22 cellular contexts compared by ENCODE assay signal in genomic region chr7:83359108-83359507, GRCh38.
"Had no signal": no experiment of that assay in that cellular context is flagged by ENCODE, and none has a peak within 500 bp of the region (broad histone marks: within the 10 kb centered on the region; RNA-seq: fewer than 3 reads in every experiment).

No MANE protein-coding gene starts in this region.

- H3K4me1 Mint-ChIP-seq: activated naive CD8-positive, alpha-beta T cell treated with anti-CD3 and anti-CD28 coated beads for 36 hours; activated T-helper 17 cell treated with anti-CD3 and anti-CD28 coated beads, Interleukin-2, amount 50 U/mL, for 72 hours; memory B cell; nephron progenitor cell; stimulated activated effector memory CD8-positive, alpha-beta T cell treated with anti-CD3 and anti-CD28 coated beads, Interleukin-12 subunit alpha, Interleukin-12 subunit beta, amount 100 ng/mL, for 72 hours; stimulated activated naive CD8-positive, alpha-beta T cell treated with anti-CD3 and anti-CD28 coated beads, Interleukin-15, amount 100 ng/mL, for 72 hours; WTC11 had no signal

- H3K27me3 ChIP-seq: esophagus squamous epithelium, heart left ventricle, pancreas, suprapubic skin, tibial nerve had no signal

- H3K4me3 Mint-ChIP-seq: activated naive CD8-positive, alpha-beta T cell treated with anti-CD3 and anti-CD28 coated beads for 36 hours; activated T-cell treated with anti-CD3 and anti-CD28 coated beads, Interleukin-2, amount 50 U/mL, for 24 hours; activated T-helper 17 cell treated with anti-CD3 and anti-CD28 coated beads, Interleukin-2, amount 50 U/mL, for 72 hours; memory B cell; nephron progenitor cell; stimulated activated effector memory CD8-positive, alpha-beta T cell treated with anti-CD3 and anti-CD28 coated beads, Interleukin-12 subunit alpha, Interleukin-12 subunit beta, amount 100 ng/mL, for 72 hours; stimulated activated naive CD8-positive, alpha-beta T cell treated with anti-CD3 and anti-CD28 coated beads, Interleukin-15, amount 100 ng/mL, for 72 hours; WTC11 had no signal

- ATAC-seq: activated T-helper 17 cell treated with anti-CD3 and anti-CD28 coated beads, Interleukin-2, amount 50 U/mL, for 72 hours; heart left ventricle; left colon; pancreas; right cardiac atrium; stimulated activated effector memory CD8-positive, alpha-beta T cell treated with anti-CD3 and anti-CD28 coated beads, Interleukin-12 subunit alpha, Interleukin-12 subunit beta, amount 100 ng/mL, for 72 hours; stimulated activated naive CD8-positive, alpha-beta T cell treated with anti-CD3 and anti-CD28 coated beads, Interleukin-15, amount 100 ng/mL, for 72 hours; WTC11 had no signal

- H3K27ac Mint-ChIP-seq: activated naive CD8-positive, alpha-beta T cell treated with anti-CD3 and anti-CD28 coated beads for 36 hours; activated T-cell treated with anti-CD3 and anti-CD28 coated beads, Interleukin-2, amount 50 U/mL, for 24 hours; activated T-helper 17 cell treated with anti-CD3 and anti-CD28 coated beads, Interleukin-2, amount 50 U/mL, for 72 hours; memory B cell; stimulated activated effector memory CD8-positive, alpha-beta T cell treated with anti-CD3 and anti-CD28 coated beads, Interleukin-12 subunit alpha, Interleukin-12 subunit beta, amount 100 ng/mL, for 72 hours; WTC11 had no signal

- H3K27me3 Mint-ChIP-seq: activated naive CD8-positive, alpha-beta T cell treated with anti-CD3 and anti-CD28 coated beads for 36 hours; activated T-cell treated with anti-CD3 and anti-CD28 coated beads, Interleukin-2, amount 50 U/mL, for 24 hours; activated T-helper 17 cell treated with anti-CD3 and anti-CD28 coated beads, Interleukin-2, amount 50 U/mL, for 72 hours; memory B cell; stimulated activated naive CD8-positive, alpha-beta T cell treated with anti-CD3 and anti-CD28 coated beads, Interleukin-15, amount 100 ng/mL, for 72 hours had no signal

- H3K9me3 Mint-ChIP-seq: nephron progenitor cell, WTC11 had no signal

- H3K27ac ChIP-seq: coronary artery, esophagus squamous epithelium, heart left ventricle, pancreas, skin epidermis, suprapubic skin, tibial nerve had no signal

- H3K36me3 Mint-ChIP-seq: activated naive CD8-positive, alpha-beta T cell treated with anti-CD3 and anti-CD28 coated beads for 36 hours; memory B cell; stimulated activated effector memory CD8-positive, alpha-beta T cell treated with anti-CD3 and anti-CD28 coated beads, Interleukin-12 subunit alpha, Interleukin-12 subunit beta, amount 100 ng/mL, for 72 hours; WTC11 had no signal

- H3K4me1 ChIP-seq: esophagus squamous epithelium, heart left ventricle, pancreas, suprapubic skin, tibial nerve had no signal

- DNase-seq: activated CD8-positive, alpha-beta memory T cell treated with anti-CD3 and anti-CD28 coated beads, Interleukin-2, amount 50 U/mL, for 4 hours; activated naive CD4-positive, alpha-beta T cell treated with Interleukin-2 at 50 U/mL for 16 hours; activated naive CD8-positive, alpha-beta T cell treated with anti-CD3 and anti-CD28 coated beads for 36 hours; activated T-cell treated with anti-CD3 and anti-CD28 coated beads, Interleukin-2, amount 50 U/mL, for 24 hours; amniotic stem cell; esophagus squamous epithelium; heart left ventricle; left colon; nephron progenitor cell; pancreas; right cardiac atrium; stimulated activated CD4-positive, alpha-beta T cell treated with anti-CD3 and anti-CD28 coated beads, Interleukin-2, amount 100 ng/mL, for 24 hours; stimulated activated naive CD8-positive, alpha-beta T cell treated with anti-CD3 and anti-CD28 coated beads, Interleukin-15, amount 100 ng/mL, for 72 hours; T-helper 9 cell had no signal

- H3K9me3 ChIP-seq: esophagus squamous epithelium, heart left ventricle, pancreas, suprapubic skin, tibial nerve had no signal
